8 cellular contexts compared by ENCODE assay signal in the genomic region with DNA sequence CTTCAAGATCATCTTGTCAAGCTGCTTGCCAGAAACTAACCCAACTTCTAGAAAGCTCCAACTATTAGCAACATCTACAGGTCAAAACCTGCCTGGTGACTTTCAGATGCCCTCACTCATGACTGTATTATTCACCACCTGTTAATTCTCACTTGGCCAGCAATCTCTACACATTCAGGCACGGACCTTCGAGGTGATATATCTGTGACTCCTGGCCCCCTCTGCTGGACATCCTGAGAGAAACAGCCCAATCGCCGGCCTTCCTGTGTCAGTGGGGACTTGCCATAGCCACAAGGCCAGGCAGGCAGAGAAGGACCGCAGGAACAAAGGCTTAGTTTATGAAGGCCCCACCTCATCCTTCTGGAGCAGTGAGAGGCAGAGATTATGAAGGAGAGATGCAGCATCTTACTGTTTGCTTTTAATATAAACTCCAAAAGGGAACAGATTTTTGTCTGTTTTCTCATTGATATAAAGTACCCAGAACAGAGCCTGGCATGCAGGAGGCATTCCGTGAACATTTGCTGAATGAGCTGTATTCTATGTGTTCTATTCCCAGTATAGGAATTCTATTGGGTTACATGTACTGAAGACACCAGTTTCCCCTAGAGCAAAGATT. TPM values are rescaled to one million over a fixed set of nuclear protein-coding genes. Genes with fewer than 3 reads are reported as not detected.
DNase-seq lines count a peak whose midpoint lies in the region; ATAC-seq and TF ChIP-seq lines count a peak whose summit lies in the region.

No MANE protein-coding gene starts in this region.

- CTCF ChIA-PET in HEK293T (lab: Yijun Ruan, JAX): no interaction called here

- intact Hi-C loops in left lung (cut with DNase I): loop anchor here in 1 of 2 donors (10.0 kb wide), 1 partner anchor 1229 kb away; no protein-coding TSS in a partner anchor

- peak; percentile 78 for TF ChIP-seq CTCF in WI38 (IDR thresholded peaks at IDR 0.05; ENCODE audit: low read depth, low read length)
- peak; percentile 63 for TF ChIP-seq CTCF in left lung (IDR thresholded peaks at IDR 0.05)

- H3K4me3 ChIP-seq in WI38 (ENCODE audit: low read depth, low read length) (no peak overlapping the region), left lung (no peak overlapping the region)

- DNase-seq in DMS153 (lab: John Stamatoyannopoulos, UW): peak; percentile 8
- DNase-seq in HEK293T (ENCODE audit: extremely low spot score): peak; percentile 60
- peak; percentile 67 for DNase-seq in NCI-H2171 treated with DMSO at 0.1 percent for 48 hours (lab: John Stamatoyannopoulos, UW)
- DNase-seq in dermis blood vessel endothelial cell: peak; percentile 86
- no peak for DNase-seq in left lung
- peak; percentile 41 for DNase-seq in stimulated activated CD8-positive, alpha-beta memory T cell treated with anti-CD3 and anti-CD28 coated beads, Interleukin-4, amount 100 ng/mL, for 24 hours (ENCODE audit: low read depth)

- no peaks in the 10 kb centered on the region for H3K9me3 ChIP-seq in left lung

- POLR2A ChIA-PET in HEK293T (lab: Yijun Ruan, JAX): no interaction called here

- no peaks in the 10 kb centered on the region for H3K27me3 ChIP-seq in left lung

- ATAC-seq in left lung (peak; percentile 92), HG02981 (IDR thresholded peaks at IDR 0.05; ENCODE audit: unreplicated experiment) (no peak)

- H3K36me3 ChIP-seq in left lung: peaks cover 0 to 74% of the 10 kb centered on the region in 2 donors

- no peak overlapping the region for H3K27ac ChIP-seq in left lung

- H3K4me1 ChIP-seq in left lung: no peaks in the 10 kb centered on the region

TF ChIP-seq in HEK293T, 16 proteins besides CTCF, POLR2A, EP300 and RAD21:
- TF ChIP-seq LEF1 (IDR thresholded peaks at IDR 0.05; ENCODE audit: borderline replicate concordance): no peak
TF ChIP-seq in HEK293T: peak in this region for 0.

RNA-seq across cellular contexts. Expression of gene OCA2, which starts 24.4 kb away (rescaled TPM):
- total RNA-seq in dermis blood vessel endothelial cell (not detected in 2 replicates), left lung (1 to 10 TPM in 1 of 2 donors, under 1 TPM in 1; 0.81 to 4.0 TPM)

Comparison
In these comparisons a context has a peak if more than half of its experiments do, and no peak if none do; other contexts are left out.
1. DNase-seq: peak in DMS153 (single experiment), HEK293T (single experiment), NCI-H2171 treated with DMSO at 0.1 percent for 48 hours (single experiment), dermis blood vessel endothelial cell (single experiment) and stimulated activated CD8-positive, alpha-beta memory T cell treated with anti-CD3 and anti-CD28 coated beads, Interleukin-4, amount 100 ng/mL, for 24 hours (single experiment); none in left lung (0 of 2).